In the genomic region with DNA sequence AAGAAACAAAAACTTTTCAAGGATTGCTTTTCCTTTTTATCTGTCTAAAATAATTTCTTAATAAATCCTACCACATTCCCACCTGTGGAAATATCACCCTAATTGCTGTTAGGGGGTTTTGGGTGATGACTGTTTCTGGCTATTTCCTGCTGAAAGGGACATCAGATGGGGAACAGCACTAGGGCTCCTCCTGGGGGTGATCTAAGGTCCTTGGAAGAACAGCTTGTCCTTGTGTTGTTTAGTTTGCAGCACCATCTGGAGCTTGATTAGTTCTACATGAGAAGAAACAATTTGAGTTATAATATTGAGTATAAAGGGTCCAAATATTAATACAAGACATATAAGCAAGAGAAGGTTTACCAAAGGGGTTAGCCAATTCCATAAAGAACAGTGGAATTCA, we compare ENCODE assay signal across 1 cellular context.
TF ChIP-seq lines count a peak whose summit lies in the region.

No MANE protein-coding gene starts in this region.

TF ChIP-seq in HepG2, 621 proteins besides CTCF, POLR2A, EP300 and RAD21:
- no peak for TF ChIP-seq JARID2 (CRISPR knock-in tag; IDR thresholded peaks at IDR 0.05; ENCODE audit: insufficient replicate concordance)
- no peak for TF ChIP-seq ZBTB8A (CRISPR knock-in tag; IDR thresholded peaks at IDR 0.05; ENCODE audit: borderline replicate concordance, low read depth)
- no peak for TF ChIP-seq HCFC1 (IDR thresholded peaks at IDR 0.05; ENCODE audit: low read depth, low read length)
- TF ChIP-seq SMC3 (IDR thresholded peaks at IDR 0.05; ENCODE audit: low read length) = peak; percentile 4; the same call in 1 of the 2 replicates
- no peak for TF ChIP-seq ZSCAN20 (CRISPR knock-in tag; IDR thresholded peaks at IDR 0.05; ENCODE audit: borderline replicate concordance)
- TF ChIP-seq U2AF2 (IDR thresholded peaks at IDR 0.05; ENCODE audit: low read depth, low read length) = no peak
